Comparison of ENCODE assay signal across 13 cellular contexts in genomic region chr2:60353406-60353800, GRCh38.
A peak's percentile ranks its signal among the peaks of the same experiment; 100 is the strongest.
DNase-seq lines count a peak whose midpoint lies in the region; ATAC-seq and TF ChIP-seq lines count a peak whose summit lies in the region.
"Had no signal": no experiment of that assay in that cellular context is flagged by ENCODE, and none has a peak within 500 bp of the region (broad histone marks: within the 10 kb centered on the region; RNA-seq: fewer than 3 reads in every experiment).

No MANE protein-coding gene starts in this region.

- no peak overlapping the region for H3K4me3 ChIP-seq in dorsolateral prefrontal cortex

- ATAC-seq in GM18511 (IDR thresholded peaks at IDR 0.05; ENCODE audit: unreplicated experiment) (peak; percentile 11), GM21529 (IDR thresholded peaks at IDR 0.05; ENCODE audit: unreplicated experiment) (peak; percentile 5), HG03175 (IDR thresholded peaks at IDR 0.05; ENCODE audit: unreplicated experiment) (peak; percentile 20)
- ATAC-seq: Right ventricle myocardium inferior had no signal

- DNase-seq in mesothelial cell of epicardium (ENCODE audit: low spot score in 2 of 2, unreplicated experiment in 2 of 2) (no peak), NCI-H446 (lab: John Stamatoyannopoulos, UW) (no peak), putamen (ENCODE audit: low spot score) (no peak), dorsolateral prefrontal cortex (no peak), DMS 273 treated with DMSO at 0.1 percent for 48 hours (lab: John Stamatoyannopoulos, UW) (no peak)
- DNase-seq: activated CD8-positive, alpha-beta memory T cell treated with anti-CD3 and anti-CD28 coated beads for 24 hours; Calu3; central memory CD4-positive, alpha-beta T cell; glutamatergic neuron had no signal

- H3K27ac ChIP-seq in dorsolateral prefrontal cortex, result no peak overlapping the region

- TF ChIP-seq CTCF in mesothelial cell of epicardium (IDR thresholded peaks at IDR 0.05; ENCODE audit: unreplicated experiment) (no peak), dorsolateral prefrontal cortex (IDR thresholded peaks at IDR 0.05 in 54 of 56, conservative IDR thresholded peaks at IDR 0.05 in 2 of 56; ENCODE audit: low read depth in 1 of 56, partially characterized antibody in 56 of 56) (no peak)

- H3K36me3 Mint-ChIP-seq in mesothelial cell of epicardium, result no peaks in the 10 kb centered on the region

- no peaks in the 10 kb centered on the region for H3K27me3 ChIP-seq in dorsolateral prefrontal cortex

- H3K4me1 Mint-ChIP-seq in mesothelial cell of epicardium, result peaks cover 28% of the 10 kb centered on the region

- intact Hi-C loops in dorsolateral prefrontal cortex (cut with DNase I), result no loop called here

- no peaks in the 10 kb centered on the region for H3K9me3 Mint-ChIP-seq in mesothelial cell of epicardium

- H3K27ac Mint-ChIP-seq in mesothelial cell of epicardium, result peak overlapping the region; percentile 74

- no peak overlapping the region for H3K4me3 Mint-ChIP-seq in mesothelial cell of epicardium

- no peaks in the 10 kb centered on the region for H3K27me3 Mint-ChIP-seq in mesothelial cell of epicardium (ENCODE audit: low read depth)
